In genomic region chr9:115146581-115147021, GRCh38 we compare ENCODE assay signal across 10 cellular contexts. TPM values are rescaled to one million over a fixed set of nuclear protein-coding genes. Genes with fewer than 3 reads are reported as not detected.
DNase-seq lines count a peak whose midpoint lies in the region; ATAC-seq and TF ChIP-seq lines count a peak whose summit lies in the region.
"Had no signal": no experiment of that assay in that cellular context is flagged by ENCODE, and none has a peak within 500 bp of the region (broad histone marks: within the 10 kb centered on the region; RNA-seq: fewer than 3 reads in every experiment).

No MANE protein-coding gene starts in this region.

- no peaks in the 10 kb centered on the region for H4K20me1 ChIP-seq in smooth muscle cell (ENCODE audit: low read depth)

- peaks cover 19% of the 10 kb centered on the region for H3F3A ChIP-seq in smooth muscle cell (ENCODE audit: low read depth)

- no peaks in the 10 kb centered on the region for H3K9me3 ChIP-seq in smooth muscle cell (replicated peaks; ENCODE audit: low read depth)

- H3K4me1 ChIP-seq in smooth muscle cell (ENCODE audit: low read depth): peaks cover 4% of the 10 kb centered on the region
- H3K4me1 ChIP-seq: right atrium auricular region had no signal

- TF ChIP-seq CTCF in smooth muscle cell (IDR thresholded peaks at IDR 0.05; ENCODE audit: borderline replicate concordance, insufficient read depth, poor library complexity, severe bottlenecking): no peak
- no peak for TF ChIP-seq CTCF in GM13977 (IDR thresholded peaks at IDR 0.05; ENCODE audit: extremely low read depth, insufficient read depth, missing control alignments)

- DNase-seq in H4 (ENCODE audit: low spot score) (peak; percentile 63), amniotic stem cell (lab: John Stamatoyannopoulos, UW) (peak; percentile 64), iPS DF 19.7 (ENCODE audit: low read depth, low spot score) (peak; percentile 23), smooth muscle cell (lab: John Stamatoyannopoulos, UW; ENCODE audit: unreplicated experiment) (no peak), GM13977 (ENCODE audit: low spot score) (no peak), NCI-H2107 (lab: John Stamatoyannopoulos, UW) (no peak)
- DNase-seq: activated CD4-positive, alpha-beta T cell treated with anti-CD3 and anti-CD28 coated beads, Interleukin-2, amount 50 U/mL, for 1 hour had no signal

- WGBS in smooth muscle cell (ENCODE audit: low lambda C conversion rate): 25% methylated on average over 4 of the region's 4 CpGs

- no peak overlapping the region for H2AFZ ChIP-seq in smooth muscle cell (ENCODE audit: low read depth)

- peak overlapping the region; percentile 38 for H3K4me2 ChIP-seq in smooth muscle cell

- H3K4me3 ChIP-seq in smooth muscle cell: no peak overlapping the region
- H3K4me3 ChIP-seq: right atrium auricular region had no signal

- H3K27ac ChIP-seq in smooth muscle cell (ENCODE audit: low read depth): peak overlapping the region; percentile 66

- H3K36me3 ChIP-seq in smooth muscle cell (ENCODE audit: low read depth): no peaks in the 10 kb centered on the region
- H3K36me3 ChIP-seq: right atrium auricular region had no signal

- H3K27me3 ChIP-seq in smooth muscle cell (ENCODE audit: low read depth): no peaks in the 10 kb centered on the region
- H3K27me3 ChIP-seq: right atrium auricular region had no signal

- ATAC-seq in HG02981 (IDR thresholded peaks at IDR 0.05; ENCODE audit: unreplicated experiment) (no peak), HG03378 (IDR thresholded peaks at IDR 0.05; ENCODE audit: unreplicated experiment) (no peak)

- no peaks in the 10 kb centered on the region for H3K79me2 ChIP-seq in smooth muscle cell (ENCODE audit: low read depth)

- H3K9ac ChIP-seq in smooth muscle cell (ENCODE audit: low read depth): no peak overlapping the region

- in situ Hi-C loops in GM13977 (cut with MboI; ENCODE audit: low pct_unique_long_range_greater_than_20kb, low sequenced_read_pairs, unreplicated experiment): no loop called here

RNA-seq across cellular contexts. Expression of gene TNC, which starts 28.6 kb away (rescaled TPM):
- total RNA-seq in H4 (2014; rRNA removed; shearing (Covaris generic)): 45.0 and 45.9 TPM in 2 replicates
- 563 and 581 TPM in 2 replicates for total RNA-seq in smooth muscle cell
- polyA plus RNA-seq in smooth muscle cell: 365 and 567 TPM in 2 replicates

Comparison
In these comparisons a context has a peak if more than half of its experiments do, and no peak if none do; other contexts are left out.
1. DNase-seq: peak in H4 (single experiment), amniotic stem cell (single experiment) and iPS DF 19.7 (single experiment); none in smooth muscle cell (single experiment), GM13977 (single experiment) and NCI-H2107 (single experiment).
2. RNA of gene TNC, which starts 28.6 kb away (total RNA-seq): 563 to 581 TPM in smooth muscle cell; 45.0 to 45.9 TPM in H4; every median in the first group is over 10 times any median in the second.